Comparison of ENCODE assay signal across 8 cellular contexts in the genomic region with DNA sequence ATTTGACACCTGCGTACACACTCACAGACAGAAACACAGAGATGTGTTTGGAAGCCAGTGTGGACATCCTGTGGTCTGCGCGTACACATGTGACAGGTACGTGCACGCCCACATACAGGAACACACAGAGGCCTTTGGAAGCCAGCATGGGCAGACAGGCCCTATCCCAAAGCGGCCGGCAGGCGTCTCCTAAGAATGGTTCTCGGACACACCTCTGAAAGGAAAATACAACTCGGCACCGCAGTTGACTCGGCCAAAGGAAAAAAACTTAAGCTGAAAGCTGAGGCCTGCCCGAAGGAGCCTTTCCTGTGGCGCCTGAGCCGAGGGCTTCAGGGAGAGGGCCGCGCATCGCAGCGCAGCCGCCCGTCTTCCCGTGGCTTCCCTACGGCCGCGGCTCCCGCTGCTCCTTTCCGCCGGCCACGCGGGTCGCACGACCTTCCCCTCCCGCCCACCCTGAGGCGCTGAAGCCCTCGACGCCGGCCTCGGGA. TPM values are rescaled to one million over a fixed set of nuclear protein-coding genes. Genes with fewer than 3 reads are reported as not detected.
A peak's percentile ranks its signal among the peaks of the same experiment; 100 is the strongest.
DNase-seq lines count a peak whose midpoint lies in the region; ATAC-seq and TF ChIP-seq lines count a peak whose summit lies in the region.

No MANE protein-coding gene starts in this region.

- DNase-seq in AG09319 (ENCODE audit: extremely low read depth, low read depth) (no peak), PC-9 (peak; percentile 49 to 71), activated T-helper 1 cell treated with Interleukin-2 at 50 U/mL for 16 hours (ENCODE audit: low read depth) (peak; percentile 17), fibroblast of the conjunctiva (ENCODE audit: low read depth) (peak; percentile 33), tibial nerve (ENCODE audit: low spot score in 2 of 2) (no peak)

- BruUV-seq in PC-9 (replicated peaks; lab: Mats Ljungman, UMichigan): no TSS peak

- peak overlapping the region; percentile 98; the same call in 1 of the 2 replicates for H3K4me3 ChIP-seq in PC-9
- H3K4me3 ChIP-seq in neuron (ENCODE audit: low read length): peak overlapping the region; percentile 82
- peak overlapping the region; percentile 63 to 98 (median 84) for H3K4me3 ChIP-seq in tibial nerve

- CTCF ChIA-PET in PC-9 (lab: Charles Lee): interaction anchor here (0.7 kb wide), 1 partner anchor 143 kb away, joined by 3 read pairs; no protein-coding TSS in a partner anchor

- H3K79me2 ChIP-seq in PC-9 (ENCODE audit: low read depth): peaks cover 53% of the 10 kb centered on the region

- H4K20me1 ChIP-seq in PC-9 (ENCODE audit: insufficient read depth): peaks cover under 1% of the 10 kb centered on the region

- H3F3A ChIP-seq in PC-9 (ENCODE audit: insufficient read depth, low read depth): no peaks in the 10 kb centered on the region; the same call in 1 of the 2 replicates

- H3K36me3 ChIP-seq in PC-9 (ENCODE audit: low read depth) (0 out of 2 replicates have a peak, but pooled peaks cover 4% of the 10 kb centered on the region), neuron (ENCODE audit: insufficient read depth, low read length) (peaks cover 23% of the 10 kb centered on the region), tibial nerve (no peaks in the 10 kb centered on the region)

- H3K27ac ChIP-seq in PC-9 (no peak overlapping the region), tibial nerve (peak overlapping the region in 2 of 4 donors; percentile 82 to 87)

- 4 to 9% methylated on average over 27 to 35 of the region's 38 CpGs for WGBS in tibial nerve, 2 donors

- no peak for TF ChIP-seq EP300 in tibial nerve (IDR thresholded peaks at IDR 0.05)

- intact Hi-C loops in PC-9 (cut with micrococcal nuclease; ENCODE audit: unreplicated experiment): loop anchor here (2.0 to 10.0 kb wide), 4 partner anchors 41 to 615 kb away; a partner anchor contains a TSS

- peak overlapping the region; percentile 96 for H3K4me2 ChIP-seq in PC-9

- H3K9me2 ChIP-seq in PC-9 (ENCODE audit: insufficient read depth): no peaks in the 10 kb centered on the region

- POLR2A ChIA-PET in PC-9 (lab: Charles Lee; ENCODE audit: unreplicated experiment): no interaction called here

- H3K4me1 ChIP-seq in PC-9 (replicated peaks; ENCODE audit: insufficient read depth) (peaks cover 16% of the 10 kb centered on the region), neuron (ENCODE audit: insufficient read depth, low read length) (peaks cover 15% of the 10 kb centered on the region), tibial nerve (peaks cover 0 to 30% (median 8%) of the 10 kb centered on the region in 4 donors)

- TF ChIP-seq CTCF in AG09319 (IDR thresholded peaks at IDR 0.05; ENCODE audit: low read depth, low read length) (peak; percentile 55), PC-9 (conservative IDR thresholded peaks at IDR 0.05) (peak; percentile 39), tibial nerve (IDR thresholded peaks at IDR 0.05) (peak in 2 of 5 experiments; percentile 15 to 24)

- no peak for TF ChIP-seq POLR2A in tibial nerve (IDR thresholded peaks at IDR 0.05)

- H3K9me3 ChIP-seq in PC-9 (ENCODE audit: insufficient read depth, low read depth) (no peaks in the 10 kb centered on the region), neuron (ENCODE audit: low read length) (no peaks in the 10 kb centered on the region), tibial nerve (no peaks in the 10 kb centered on the region)

- H3K27me3 ChIP-seq in PC-9 (ENCODE audit: insufficient read depth, low read depth) (no peaks in the 10 kb centered on the region), neuron (ENCODE audit: insufficient read depth, low read length) (no peaks in the 10 kb centered on the region), tibial nerve (no peaks in the 10 kb centered on the region)

- H2AFZ ChIP-seq in PC-9 (peak overlapping the region; percentile 87; the same call in 1 of the 2 replicates), neuron (ENCODE audit: low read depth, low read length) (no peak overlapping the region)

- ATAC-seq in GM18520 (IDR thresholded peaks at IDR 0.05; ENCODE audit: unreplicated experiment): peak; percentile 16
- ATAC-seq in HG03460 (IDR thresholded peaks at IDR 0.05; ENCODE audit: unreplicated experiment): peak; percentile 37

RNA-seq across cellular contexts. Expression of a gene that starts 1.4 kb away (rescaled TPM):
- 18.1 and 19.7 TPM in 2 replicates for total RNA-seq in PC-9 (2021)
- total RNA-seq in tibial nerve: 10 to 100 TPM; 14.0 to 23.7 (median 23.2) TPM

RNA-seq across cellular contexts. Expression of a gene that starts 41.5 kb away (rescaled TPM):
- total RNA-seq in PC-9 (2021) (16.3 and 20.1 TPM in 2 replicates), tibial nerve (100 to 1,000 TPM in 2 of 4 donors, 10 to 100 TPM in 2; 57.9 to 115 (median 103) TPM)

Comparison
In these comparisons a context has a peak if more than half of its experiments do, and no peak if none do; other contexts are left out.
1. DNase-seq: peak in PC-9 (2 of 2), activated T-helper 1 cell treated with Interleukin-2 at 50 U/mL for 16 hours (single experiment) and fibroblast of the conjunctiva (single experiment); none in AG09319 (single experiment) and tibial nerve (0 of 2).
2. Peak in every context shown above with its lines, with median percentiles within 50 percentile points of each other: H3K4me3 ChIP-seq.